8 cellular contexts compared by ENCODE assay signal in genomic region chr1:111448918-111449702, GRCh38. TPM values are rescaled to one million over a fixed set of nuclear protein-coding genes. Genes with fewer than 3 reads are reported as not detected.
DNase-seq lines count a peak whose midpoint lies in the region; ATAC-seq and TF ChIP-seq lines count a peak whose summit lies in the region.

Gene ATP5PB (plus strand): TSS chr1:111449464. CDS start chr1:111449542, 78 bp downstream.
Gene WDR77 (minus strand): TSS chr1:111449256. CDS start chr1:111449169, 87 bp downstream.

- H4K20me1 ChIP-seq in OCI-LY1 (ENCODE audit: insufficient read depth, low read length): no peaks in the 10 kb centered on the region

- DNase-seq in Calu3 (peak; percentile 88), mesenteric fat pad (ENCODE audit: low spot score) (peak; percentile 95)
- peak; percentile 86 for DNase-seq in activated CD8-positive, alpha-beta memory T cell treated with anti-CD3 and anti-CD28 coated beads, Interleukin-2, amount 50 U/mL, for 4 hours
- peak; percentile 57 for DNase-seq in stimulated activated CD8-positive, alpha-beta memory T cell treated with anti-CD3 and anti-CD28 coated beads, Interleukin-15, amount 100 ng/mL, for 24 hours (ENCODE audit: low read depth)

- H3K27ac Mint-ChIP-seq in Calu3 (ENCODE audit: unreplicated experiment): peak within 1 kb of the TSS; percentile 96

- peaks cover 32% of the 10 kb centered on the region for H3K4me1 Mint-ChIP-seq in Calu3 (ENCODE audit: low read depth, unreplicated experiment)

- H3K4me1 ChIP-seq in HUES64 (ENCODE audit: insufficient read depth, low read length) (peaks cover 11% of the 10 kb centered on the region), OCI-LY1 (ENCODE audit: insufficient read depth, low read length, severe bottlenecking) (peaks cover 47% of the 10 kb centered on the region)

- H3K9ac ChIP-seq in HUES64 (ENCODE audit: low read depth, low read length) (peak within 1 kb of the TSS; percentile 97), OCI-LY1 (ENCODE audit: low read length) (peak within 1 kb of the TSS; percentile 99)

- H3K4me2 ChIP-seq in OCI-LY1 (ENCODE audit: low read length): peak within 1 kb of the TSS; percentile 100

- WGBS in HUES64: under 1% methylated on average over 51 of the region's 54 CpGs

- no peaks in the 10 kb centered on the region for H3K27me3 ChIP-seq in HUES64 (ENCODE audit: insufficient read depth, low read length)
- H3K27me3 ChIP-seq in OCI-LY1 (ENCODE audit: insufficient read depth, low read length): no peaks in the 10 kb centered on the region

- H3K4me3 ChIP-seq in HUES64 (ENCODE audit: low read length): peak within 1 kb of the TSS; percentile 89
- H3K4me3 ChIP-seq in OCI-LY1 (ENCODE audit: low read depth, low read length, poor library complexity, severe bottlenecking): peak within 1 kb of the TSS; percentile 99

- BruUV-seq in Calu3 (replicated peaks; lab: Mats Ljungman, UMichigan): no TSS peak

- no peaks in the 10 kb centered on the region for H3K9me3 Mint-ChIP-seq in Calu3 (ENCODE audit: low read depth, unreplicated experiment)

- intact Hi-C loops in Calu3 (cut with micrococcal nuclease; ENCODE audit: unreplicated experiment): no loop called here

- peak within 1 kb of the TSS; percentile 84 for H3K27ac ChIP-seq in HUES64 (ENCODE audit: low read depth, low read length)
- peak within 1 kb of the TSS; percentile 56 for H3K27ac ChIP-seq in OCI-LY1 (ENCODE audit: low read depth, low read length, poor library complexity, severe bottlenecking)

- no peak for TF ChIP-seq CTCF in Calu3 (IDR thresholded peaks at IDR 0.05; ENCODE audit: unreplicated experiment)
- TF ChIP-seq CTCF in OCI-LY1 (IDR thresholded peaks at IDR 0.05; ENCODE audit: low read length): no peak

- H2AFZ ChIP-seq in OCI-LY1 (ENCODE audit: low read length): no peak within 1 kb of the TSS

- H3K4me3 Mint-ChIP-seq in Calu3 (ENCODE audit: low read depth, unreplicated experiment): peak within 1 kb of the TSS; percentile 96

- H3K36me3 ChIP-seq in HUES64 (ENCODE audit: insufficient read depth, low read length) (peaks cover 58% of the 10 kb centered on the region), OCI-LY1 (ENCODE audit: insufficient read depth, low read length) (peaks cover 64% of the 10 kb centered on the region)

- no peaks in the 10 kb centered on the region for H3K27me3 Mint-ChIP-seq in Calu3 (ENCODE audit: unreplicated experiment)

- H3K36me3 Mint-ChIP-seq in Calu3 (ENCODE audit: insufficient read depth, unreplicated experiment): peaks cover 45% of the 10 kb centered on the region

- CTCF ChIA-PET in Calu3 (lab: Charles Lee): interaction anchor here (0.6 to 0.7 kb wide), 2 partner anchors 253 to 286 kb away, joined by 3 to 4 read pairs; no protein-coding TSS in a partner anchor

- no peaks in the 10 kb centered on the region for H3K9me3 ChIP-seq in HUES64 (ENCODE audit: insufficient read depth, low read depth, low read length)
- no peaks in the 10 kb centered on the region for H3K9me3 ChIP-seq in OCI-LY1 (ENCODE audit: low read length)

- no peaks in the 10 kb centered on the region for H3F3A ChIP-seq in OCI-LY1 (ENCODE audit: insufficient read depth, low read length)

- no peaks in the 10 kb centered on the region for H3K9me2 ChIP-seq in OCI-LY1 (ENCODE audit: low read depth, low read length)

- ATAC-seq in GM21447 (IDR thresholded peaks at IDR 0.05; ENCODE audit: unreplicated experiment): peak; percentile 94

- H3K79me2 ChIP-seq in OCI-LY1 (ENCODE audit: insufficient read depth, low read length): peaks cover 53% of the 10 kb centered on the region

- in situ Hi-C loops in endometrial microvascular endothelial cells (cut with HindIII; ENCODE audit: inconsistent ontology term, low pct_unique_long_range_greater_than_20kb, low sequenced_read_pairs): no loop called here

RNA-seq across cellular contexts. Expression of gene ATP5PB, which starts in this region (rescaled TPM):
- total RNA-seq in Calu3 (2022) (149 and 157 TPM in 2 replicates), endometrial microvascular endothelial cells (ENCODE audit: inconsistent ontology term) (382 TPM), mesenteric fat pad (161 TPM)
- polyA plus RNA-seq in HUES64 (2013, experiment 1 of 2): 358 TPM
- 336 TPM for polyA plus RNA-seq in HUES64 (2013, experiment 2 of 2)

RNA-seq across cellular contexts. Expression of gene WDR77, which starts in this region (rescaled TPM):
- total RNA-seq in Calu3 (2022) (27.7 and 28.4 TPM in 2 replicates), endometrial microvascular endothelial cells (ENCODE audit: inconsistent ontology term) (98.9 TPM), mesenteric fat pad (35.4 TPM)
- 73.7 TPM for polyA plus RNA-seq in HUES64 (2013, experiment 1 of 2)
- 55.3 TPM for polyA plus RNA-seq in HUES64 (2013, experiment 2 of 2)

Comparison
In these comparisons a context has a peak if more than half of its experiments do, and no peak if none do; other contexts are left out.
1. Peak in every context shown above with its lines: DNase-seq, ATAC-seq, H3K4me3 ChIP-seq and H3K27ac ChIP-seq.